Comparison of ENCODE assay signal across 15 cellular contexts in genomic region chr7:767580-767940, GRCh38. TPM values are rescaled to one million over a fixed set of nuclear protein-coding genes. Genes with fewer than 3 reads are reported as not detected.
DNase-seq lines count a peak whose midpoint lies in the region; ATAC-seq and TF ChIP-seq lines count a peak whose summit lies in the region.
"Had no signal": no experiment of that assay in that cellular context is flagged by ENCODE, and none has a peak within 500 bp of the region (broad histone marks: within the 10 kb centered on the region; RNA-seq: fewer than 3 reads in every experiment).

No MANE protein-coding gene starts in this region.

- intact Hi-C loops in psoas muscle (cut with DNase I), result loop anchor here in 1 of 2 donors (2.0 kb wide), 1 partner anchor 19 kb away; no protein-coding TSS in a partner anchor

- no peak for TF ChIP-seq CTCF in psoas muscle (IDR thresholded peaks at IDR 0.05)

- DNase-seq in activated effector memory CD4-positive, alpha-beta T cell treated with anti-CD3 and anti-CD28 coated beads, Interleukin-2, amount 50 U/mL, for 16 hours, result peak; percentile 68
- no peak for DNase-seq in activated effector memory CD4-positive, alpha-beta T cell treated with Interleukin-2 at 50 U/mL for 16 hours
- DNase-seq in NCI-H2227 treated with DMSO at 0.1 percent for 48 hours (lab: John Stamatoyannopoulos, UW) (peak; percentile 67), cortex of kidney (lab: John Stamatoyannopoulos, UW) (peak; percentile 61), psoas muscle (no peak), NCI-H1930 (lab: John Stamatoyannopoulos, UW) (no peak), ecto neural progenitor cell (ENCODE audit: low spot score) (no peak)
- DNase-seq: activated CD4-positive, alpha-beta T cell treated with anti-CD3 and anti-CD28 coated beads, Interleukin-2, amount 50 U/mL, for 4 hours; HFFc6; MV-4-11; SHP77 treated with DMSO at 0.1 percent for 48 hours; transverse colon had no signal

- H3K4me3 ChIP-seq in psoas muscle, result peak overlapping the region; percentile 7
- H3K4me3 ChIP-seq: adrenal gland, transverse colon had no signal

- ATAC-seq in psoas muscle (peak in 2 of 4 donors; percentile 6 to 41), HG02571 (IDR thresholded peaks at IDR 0.05; ENCODE audit: unreplicated experiment) (no peak)

- no peaks in the 10 kb centered on the region for H3K9me3 ChIP-seq in psoas muscle
- H3K9me3 ChIP-seq: adrenal gland, transverse colon had no signal

- no peak overlapping the region for H3K27ac ChIP-seq in psoas muscle
- H3K27ac ChIP-seq: epithelial cell of prostate, transverse colon had no signal

- peaks cover 22% of the 10 kb centered on the region for H3K4me1 ChIP-seq in psoas muscle

- H3K27me3 ChIP-seq in psoas muscle (ENCODE audit: insufficient read depth in 3 of 3, low read length in 2 of 3), result no peaks in the 10 kb centered on the region
- H3K27me3 ChIP-seq: adrenal gland, transverse colon had no signal

- WGBS in psoas muscle, 3 donors, result 80 to 88% (median 85%) methylated on average over 20 to 21 of the region's 21 CpGs

- peaks cover 0 to 48% of the 10 kb centered on the region in 2 donors for H3K36me3 ChIP-seq in psoas muscle (ENCODE audit: insufficient read depth in 1 of 2, low read depth in 1 of 2)

RNA-seq across cellular contexts. Expression of gene PRKAR1B, which starts 40.5 kb away (rescaled TPM):
- total RNA-seq in psoas muscle, result 1 to 10 TPM; 1.4 to 4.6 (median 3.4) TPM
- 1 to 10 TPM; 1.5 to 1.9 (median 1.5) TPM for polyA plus RNA-seq in psoas muscle

RNA-seq across cellular contexts. Expression of gene DNAAF5, which starts 41.1 kb away (rescaled TPM):
- 10 to 100 TPM; 17.8 to 26.7 (median 21.9) TPM for total RNA-seq in psoas muscle
- 10 to 100 TPM in 2 of 3 donors, 1 to 10 TPM in 1; 9.3 to 17.6 (median 14.1) TPM for polyA plus RNA-seq in psoas muscle

Comparison
In these comparisons a context has a peak if more than half of its experiments do, and no peak if none do; other contexts are left out.
1. DNase-seq: peak in activated effector memory CD4-positive, alpha-beta T cell treated with anti-CD3 and anti-CD28 coated beads, Interleukin-2, amount 50 U/mL, for 16 hours (single experiment), NCI-H2227 treated with DMSO at 0.1 percent for 48 hours (single experiment) and cortex of kidney (single experiment); none in activated effector memory CD4-positive, alpha-beta T cell treated with Interleukin-2 at 50 U/mL for 16 hours (single experiment), psoas muscle (0 of 2), NCI-H1930 (0 of 2) and ecto neural progenitor cell (single experiment).